ENCODE assay signal across 23 cellular contexts in the genomic region with DNA sequence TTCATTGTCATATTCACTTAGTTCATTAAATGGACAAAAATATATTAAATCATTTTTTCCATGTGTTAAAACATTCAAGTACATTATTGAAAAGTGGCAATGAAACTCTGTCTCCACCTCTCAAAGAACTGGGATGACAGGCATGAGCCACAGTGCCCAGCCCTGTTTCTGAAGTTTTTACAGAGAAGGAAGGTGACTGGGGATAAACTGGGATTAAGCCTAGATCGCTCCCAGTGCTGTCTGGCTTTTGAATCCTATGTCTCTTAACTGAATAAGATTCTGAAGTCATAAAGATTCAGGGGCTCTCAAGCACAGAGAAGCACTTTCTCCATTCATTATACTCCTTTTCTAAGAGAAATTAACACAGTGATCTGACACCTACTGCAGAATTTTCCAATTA.
"Had no signal": no experiment of that assay in that cellular context is flagged by ENCODE, and none has a peak within 500 bp of the region (broad histone marks: within the 10 kb centered on the region; RNA-seq: fewer than 3 reads in every experiment).

No MANE protein-coding gene starts in this region.

- H3K4me1 ChIP-seq: suprapubic skin had no signal

- H3K27me3 Mint-ChIP-seq: naive thymus-derived CD4-positive, alpha-beta T cell had no signal

- H3K4me3 Mint-ChIP-seq: endodermal cell; naive thymus-derived CD4-positive, alpha-beta T cell; neural crest cell had no signal

- H3K27ac ChIP-seq: coronary artery, ovary, right atrium auricular region, skin epidermis, suprapubic skin, thyroid gland, upper lobe of left lung had no signal

- H3K36me3 ChIP-seq: heart left ventricle, ovary, right atrium auricular region, sigmoid colon, suprapubic skin, thyroid gland, upper lobe of left lung, uterus had no signal

- DNase-seq: effector CD4-positive, alpha-beta T cell; endodermal cell; erythroblast; foreskin melanocyte; heart left ventricle; hippocampal formation; kidney glomerular epithelial cell; naive thymus-derived CD4-positive, alpha-beta T cell; nucleus accumbens; ovary; sigmoid colon; stimulated activated CD4-positive, alpha-beta T cell treated with anti-CD3 and anti-CD28 coated beads, Interleukin-12 subunit alpha, Interleukin-12 subunit beta, amount 100 ng/mL, for 4 hours; stimulated activated naive CD4-positive, alpha-beta T cell treated with Interleukin-2 at 50 U/mL for 16 hours; thyroid gland; upper lobe of left lung; uterus had no signal

- ATAC-seq: heart left ventricle; naive thymus-derived CD4-positive, alpha-beta T cell had no signal

- FAIRE-seq: endothelial cell of umbilical vein, islet of Langerhans had no signal

- H3K27me3 ChIP-seq: heart left ventricle, ovary, right atrium auricular region, sigmoid colon, suprapubic skin, thyroid gland, upper lobe of left lung, uterus had no signal

- H3K27ac Mint-ChIP-seq: endodermal cell; naive thymus-derived CD4-positive, alpha-beta T cell had no signal

- H3K4me3 ChIP-seq: coronary artery, heart left ventricle, ovary, right atrium auricular region, sigmoid colon, skin epidermis, suprapubic skin, thyroid gland, upper lobe of left lung, uterus had no signal

- H3K9me3 ChIP-seq: heart left ventricle, ovary, right atrium auricular region, sigmoid colon, suprapubic skin, thyroid gland, upper lobe of left lung, uterus had no signal

- H3K9me3 Mint-ChIP-seq: endodermal cell; naive thymus-derived CD4-positive, alpha-beta T cell; neural crest cell had no signal
